ENCODE assay signal across 25 cellular contexts in the genomic region with DNA sequence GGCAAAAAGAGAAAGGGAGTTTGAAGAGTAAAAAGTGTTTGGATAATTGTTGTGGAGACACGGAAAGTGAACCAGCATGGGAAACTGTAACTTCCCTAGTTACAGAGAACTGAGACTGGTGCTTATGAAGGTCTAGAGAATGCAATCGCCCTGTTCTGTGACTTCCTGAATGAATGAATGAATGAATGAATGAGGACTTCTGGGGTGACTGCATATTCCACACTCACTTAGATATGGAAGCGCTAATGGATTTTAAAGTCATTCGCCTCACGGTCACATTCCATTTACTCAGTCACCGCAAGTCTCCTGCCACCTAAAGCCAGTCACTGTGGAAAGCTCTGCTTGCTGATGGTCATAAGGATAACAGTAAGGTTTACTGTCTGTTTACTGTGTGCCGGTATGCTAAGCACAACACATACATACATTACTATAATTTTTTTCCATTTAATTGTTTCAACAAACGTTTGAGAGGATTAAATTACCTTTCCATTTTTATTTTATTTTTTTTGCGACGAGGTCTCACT.
"Had no signal": no experiment of that assay in that cellular context is flagged by ENCODE, and none has a peak within 500 bp of the region (broad histone marks: within the 10 kb centered on the region; RNA-seq: fewer than 3 reads in every experiment).

No MANE protein-coding gene starts in this region.

- DNase-seq: dermis blood vessel endothelial cell; effector memory CD4-positive, alpha-beta T cell; head of caudate nucleus; kidney; left cardiac atrium; left lung; mesenchymal stem cell; mucosa of descending colon; naive B cell; right lobe of liver; small intestine; stimulated activated CD4-positive, alpha-beta T cell treated with anti-CD3 and anti-CD28 coated beads, Interleukin-15, amount 100 ng/mL, for 24 hours; stimulated activated CD4-positive, alpha-beta T cell treated with anti-CD3 and anti-CD28 coated beads, Interleukin-2, amount 100 ng/mL, for 48 hours; stimulated activated naive B cell treated with anti-CD40 and anti-IgM and Interleukin-4, amounts not matched to agents 10 μg/mL and 1 μg/mL and 100 μg/mL, for 72 hours; upper lobe of left lung had no signal

- H3K9me3 ChIP-seq: right lobe of liver had no signal

- H2AFZ ChIP-seq: hepatocyte, parathyroid adenoma had no signal

- H3K79me2 ChIP-seq: hepatocyte, parathyroid adenoma had no signal

- H3K4me3 ChIP-seq: coronary artery, hepatocyte, left lung, mucosa of descending colon, right lobe of liver, thoracic aorta, tibial nerve, upper lobe of left lung had no signal

- H3K4me2 ChIP-seq: hepatocyte had no signal

- FAIRE-seq: endometrium, frontal cortex, kidney, small intestine, urothelium cell line had no signal

- H3K27me3 ChIP-seq: hepatocyte, left lung, neutrophil, right lobe of liver, tibial nerve, upper lobe of left lung had no signal

- H3K9ac ChIP-seq: parathyroid adenoma had no signal

- ATAC-seq: left cardiac atrium; left lung; mucosa of descending colon; natural killer cell treated with Interleukin-12 subunit alpha and Interleukin-12 subunit beta and Interleukin-15 and Interleukin-18, amount 100 ng/mL, for 72 hours; right lobe of liver; stimulated activated naive B cell treated with anti-CD40 and anti-IgM and Interleukin-4, amounts not matched to agents 10 μg/mL and 1 μg/mL and 100 μg/mL, for 72 hours had no signal

- H3K27ac ChIP-seq: coronary artery, hepatocyte, left lung, neutrophil, parathyroid adenoma, right lobe of liver, thoracic aorta, tibial nerve, upper lobe of left lung had no signal

- H3K4me1 ChIP-seq: left lung, parathyroid adenoma, right lobe of liver had no signal

- H3K36me3 ChIP-seq: neutrophil, right lobe of liver, thoracic aorta, upper lobe of left lung had no signal
